8 cellular contexts compared by ENCODE assay signal in genomic region chr2:216115224-216115582, GRCh38. TPM values are rescaled to one million over a fixed set of nuclear protein-coding genes. Genes with fewer than 3 reads are reported as not detected.
DNase-seq lines count a peak whose midpoint lies in the region; ATAC-seq and TF ChIP-seq lines count a peak whose summit lies in the region.

No MANE protein-coding gene starts in this region.

- no peak for TF ChIP-seq CTCF in spleen (IDR thresholded peaks at IDR 0.05 in 8 of 11, conservative IDR thresholded peaks at IDR 0.05 in 3 of 11)

- intact Hi-C loops in spleen (cut with DNase I; ENCODE audit: low total_unique reads) = no loop called here

- WGBS in spleen, 5 donors = 31 to 48% (median 40%) methylated on average over 5 of the region's 5 CpGs

- H3K9me3 ChIP-seq in iPS-15b (ENCODE audit: control insufficient read depth, insufficient read depth, low read length) (no peaks in the 10 kb centered on the region), spleen (no peaks in the 10 kb centered on the region)

- no peak for TF ChIP-seq POLR2A in spleen (IDR thresholded peaks at IDR 0.05)

- peak overlapping the region; percentile 71 to 93 (median 87) for H3K27ac ChIP-seq in spleen

- no peaks in the 10 kb centered on the region for H3K27me3 Mint-ChIP-seq in activated naive CD8-positive, alpha-beta T cell

- H3K4me3 ChIP-seq in iPS-15b (ENCODE audit: low read depth, low read length) = peak overlapping the region; percentile 41
- H3K4me3 ChIP-seq in spleen = peak overlapping the region; percentile 30 to 72 (median 46)

- H3K4me1 ChIP-seq in iPS-15b (ENCODE audit: control insufficient read depth, insufficient read depth, low read length) (peaks cover 11% of the 10 kb centered on the region), spleen (peaks cover 43 to 97% (median 78%) of the 10 kb centered on the region in 6 donors)

- peak overlapping the region; percentile 93 for H3K9ac ChIP-seq in iPS-15b (ENCODE audit: low read depth, low read length)

- ATAC-seq in GM21381 (IDR thresholded peaks at IDR 0.05; ENCODE audit: unreplicated experiment) = no peak
- ATAC-seq in HG02610 (IDR thresholded peaks at IDR 0.05; ENCODE audit: unreplicated experiment) = no peak
- ATAC-seq in GM18858 (IDR thresholded peaks at IDR 0.05; ENCODE audit: unreplicated experiment) = no peak

- H3K9me3 Mint-ChIP-seq in activated naive CD8-positive, alpha-beta T cell (ENCODE audit: low read depth) = no peaks in the 10 kb centered on the region

- H3K36me3 ChIP-seq in iPS-15b (ENCODE audit: control insufficient read depth, insufficient read depth, low read length) (peaks cover 34% of the 10 kb centered on the region), spleen (peaks cover 0 to 92% (median 68%) of the 10 kb centered on the region in 6 donors)

- peak overlapping the region; percentile 95 for H3K27ac Mint-ChIP-seq in activated naive CD8-positive, alpha-beta T cell

- H3K4me1 Mint-ChIP-seq in activated naive CD8-positive, alpha-beta T cell (ENCODE audit: low read depth) = peaks cover 99% of the 10 kb centered on the region

- H3K27me3 ChIP-seq in iPS-15b (ENCODE audit: control insufficient read depth, insufficient read depth, low read length) (no peaks in the 10 kb centered on the region), spleen (replicated peaks in 1 of 7) (no peaks in the 10 kb centered on the region)

- DNase-seq in D341Med (ENCODE audit: low spot score) = peak; percentile 28
- peak; percentile 57 for DNase-seq in NCI-H146 (lab: John Stamatoyannopoulos, UW)
- DNase-seq in spleen = no peak

- H3K4me3 Mint-ChIP-seq in activated naive CD8-positive, alpha-beta T cell = peak overlapping the region; percentile 96

- H3K36me3 Mint-ChIP-seq in activated naive CD8-positive, alpha-beta T cell = peaks cover 37% of the 10 kb centered on the region

RNA-seq across cellular contexts. Expression of gene XRCC5, which starts 6.1 kb away (rescaled TPM):
- total RNA-seq in spleen = 100 to 1,000 TPM; 146 to 252 (median 211) TPM
- polyA plus RNA-seq in spleen = 10 to 100 TPM; 63.5 to 81.8 (median 77.4) TPM

RNA-seq across cellular contexts. Expression of gene TMEM169, which starts 33.5 kb away (rescaled TPM):
- 1 to 10 TPM in 3 of 7 donors, under 1 TPM in 4; 0.57 to 1.3 (median 0.94) TPM for total RNA-seq in spleen
- polyA plus RNA-seq in spleen = under 1 TPM; 0.19 to 0.35 (median 0.24) TPM

RNA-seq across cellular contexts. Expression of gene PECR, which starts 33.6 kb away (rescaled TPM):
- 10 to 100 TPM in 5 of 7 donors, 1 to 10 TPM in 2; 6.9 to 16.9 (median 12.9) TPM for total RNA-seq in spleen
- 1 to 10 TPM; 5.0 to 6.2 (median 5.1) TPM for polyA plus RNA-seq in spleen
